Comparison of ENCODE assay signal across 23 cellular contexts in genomic region chr3:57855281-57855680, GRCh38.
DNase-seq lines count a peak whose midpoint lies in the region; ATAC-seq, FAIRE-seq and TF ChIP-seq lines count a peak whose summit lies in the region.
"Had no signal": no experiment of that assay in that cellular context is flagged by ENCODE, and none has a peak within 500 bp of the region (broad histone marks: within the 10 kb centered on the region; RNA-seq: fewer than 3 reads in every experiment).

No MANE protein-coding gene starts in this region.

- H3K4me3 ChIP-seq in astrocyte (ENCODE audit: insufficient read depth, low read depth, low read length) (no peak overlapping the region), fibroblast of lung (replicated peaks in 1 of 4; ENCODE audit: control extremely low read depth in 1 of 4, insufficient read depth in 1 of 4, low read depth in 3 of 4, low read length in 4 of 4) (no peak overlapping the region), smooth muscle cell (no peak overlapping the region)
- H3K4me3 ChIP-seq: lower lobe of right lung, SJCRH30, stomach had no signal

- no peak overlapping the region for H3K4me3 Mint-ChIP-seq in HFFc6
- no peak overlapping the region for H3K4me3 Mint-ChIP-seq in astrocyte (ENCODE audit: unreplicated experiment)
- no peak overlapping the region for H3K4me3 Mint-ChIP-seq in activated naive CD8-positive, alpha-beta T cell treated with anti-CD3 and anti-CD28 coated beads, Interleukin-2, amount 50 U/mL, for 24 hours
- H3K4me3 Mint-ChIP-seq: activated CD4-positive, alpha-beta T cell treated with anti-CD3 and anti-CD28 coated beads, Interleukin-2, amount 10 ng/mL, durations not matched to agents 7 days and 5 days; B cell; H9 had no signal

- H3K36me3 Mint-ChIP-seq in HFFc6 (ENCODE audit: low read depth) (peaks cover 5% of the 10 kb centered on the region), astrocyte (ENCODE audit: low read depth, unreplicated experiment) (peaks cover 2% of the 10 kb centered on the region)
- H3K36me3 Mint-ChIP-seq in activated naive CD8-positive, alpha-beta T cell treated with anti-CD3 and anti-CD28 coated beads, Interleukin-2, amount 50 U/mL, for 24 hours (ENCODE audit: low read depth) = peaks cover 13% of the 10 kb centered on the region

- H3K4me2 ChIP-seq in astrocyte (ENCODE audit: low read length) (no peak overlapping the region), fibroblast of lung (ENCODE audit: extremely low read depth, insufficient read depth, low read length) (no peak overlapping the region), smooth muscle cell (peak overlapping the region; percentile 22)

- H3K27me3 ChIP-seq in astrocyte (ENCODE audit: insufficient read depth, low read length) = no peaks in the 10 kb centered on the region
- no peaks in the 10 kb centered on the region for H3K27me3 ChIP-seq in fibroblast of lung (ENCODE audit: control insufficient read depth, insufficient read depth, low read length)
- H3K27me3 ChIP-seq in smooth muscle cell (ENCODE audit: low read depth) = no peaks in the 10 kb centered on the region
- H3K27me3 ChIP-seq: SJCRH30, stomach had no signal

- peaks cover 7% of the 10 kb centered on the region for H3K36me3 ChIP-seq in astrocyte (ENCODE audit: insufficient read depth, low read length)
- H3K36me3 ChIP-seq in fibroblast of lung (ENCODE audit: control insufficient read depth, insufficient read depth, low read length) = no peaks in the 10 kb centered on the region
- peaks cover 11% of the 10 kb centered on the region for H3K36me3 ChIP-seq in smooth muscle cell (ENCODE audit: low read depth)
- H3K36me3 ChIP-seq: SJCRH30 had no signal

- peak; percentile 63 for DNase-seq in HFFc6
- DNase-seq in astrocyte (ENCODE audit: low read depth) = peak; percentile 62
- DNase-seq in fibroblast of lung (ENCODE audit: low read depth in 2 of 2) = peak; percentile 62 to 75
- DNase-seq in smooth muscle cell (lab: John Stamatoyannopoulos, UW; ENCODE audit: unreplicated experiment) = no peak
- DNase-seq in activated naive CD8-positive, alpha-beta T cell treated with anti-CD3 and anti-CD28 coated beads, Interleukin-2, amount 50 U/mL, for 24 hours = no peak
- DNase-seq in caudate nucleus (lab: John Stamatoyannopoulos, UW) = no peak
- DNase-seq in stimulated activated CD4-positive, alpha-beta T cell treated with anti-CD3 and anti-CD28 coated beads, Interleukin-4, amount 100 ng/mL, for 1 hour = no peak
- DNase-seq: activated CD4-positive, alpha-beta T cell treated with anti-CD3 and anti-CD28 coated beads, Interleukin-2, amount 10 ng/mL, durations not matched to agents 7 days and 5 days; activated CD8-positive, alpha-beta memory T cell treated with anti-CD3 and anti-CD28 coated beads, Interleukin-2, amount 50 U/mL, for 4 hours; DMS79 treated with DMSO at 0.1 percent for 48 hours; H9; hypothalamus; islet precursor cell; lower lobe of right lung; NCI-H1417 treated with DMSO at 0.1 percent for 48 hours; NCI-H2171; NCI-H526 treated with DMSO at 0.1 percent for 48 hours; SJCRH30; stimulated activated CD4-positive, alpha-beta T cell treated with anti-CD3 and anti-CD28 coated beads, Interleukin-4, amount 100 ng/mL, for 24 hours; stomach; T-helper 2 cell had no signal

- H3K9me3 Mint-ChIP-seq in HFFc6 = no peaks in the 10 kb centered on the region
- H3K9me3 Mint-ChIP-seq in astrocyte (ENCODE audit: unreplicated experiment) = no peaks in the 10 kb centered on the region
- no peaks in the 10 kb centered on the region for H3K9me3 Mint-ChIP-seq in activated naive CD8-positive, alpha-beta T cell treated with anti-CD3 and anti-CD28 coated beads, Interleukin-2, amount 50 U/mL, for 24 hours
- H3K9me3 Mint-ChIP-seq: activated CD4-positive, alpha-beta T cell treated with anti-CD3 and anti-CD28 coated beads, Interleukin-2, amount 10 ng/mL, durations not matched to agents 7 days and 5 days; H9 had no signal

- no peaks in the 10 kb centered on the region for H3F3A ChIP-seq in smooth muscle cell (ENCODE audit: low read depth)

- no peak for TF ChIP-seq CTCF in HFFc6 (IDR thresholded peaks at IDR 0.05)
- no peak for TF ChIP-seq CTCF in astrocyte (IDR thresholded peaks at IDR 0.05; ENCODE audit: insufficient read depth, low read depth, low read length)
- no peak for TF ChIP-seq CTCF in fibroblast of lung (conservative IDR thresholded peaks at IDR 0.05 in 1 of 2, IDR thresholded peaks at IDR 0.05 in 1 of 2; ENCODE audit: low read depth in 1 of 2, low read length in 2 of 2)
- TF ChIP-seq CTCF in smooth muscle cell (IDR thresholded peaks at IDR 0.05; ENCODE audit: borderline replicate concordance, insufficient read depth, poor library complexity, severe bottlenecking) = no peak

- ATAC-seq in activated naive CD8-positive, alpha-beta T cell treated with anti-CD3 and anti-CD28 coated beads, Interleukin-2, amount 50 U/mL, for 24 hours = no peak
- ATAC-seq: lower lobe of right lung had no signal

- FAIRE-seq in astrocyte (lab: Jason Lieb, UNC) = no peak

- H3K4me1 ChIP-seq in astrocyte (ENCODE audit: insufficient read depth, low read length) (no peaks in the 10 kb centered on the region), fibroblast of lung (ENCODE audit: control insufficient read depth, extremely low read depth, insufficient read depth, low read length) (no peaks in the 10 kb centered on the region), smooth muscle cell (ENCODE audit: low read depth) (no peaks in the 10 kb centered on the region)
- H3K4me1 ChIP-seq: lower lobe of right lung, SJCRH30 had no signal

- H4K20me1 ChIP-seq in astrocyte (ENCODE audit: insufficient read depth, low read length) = peaks cover 5% of the 10 kb centered on the region
- H4K20me1 ChIP-seq in fibroblast of lung (ENCODE audit: control insufficient read depth, extremely low read depth, insufficient read depth, low read length) = no peaks in the 10 kb centered on the region
- H4K20me1 ChIP-seq in smooth muscle cell (ENCODE audit: low read depth) = peaks cover 4% of the 10 kb centered on the region

- H3K79me2 ChIP-seq in astrocyte (ENCODE audit: insufficient read depth, low read length) = no peaks in the 10 kb centered on the region
- no peaks in the 10 kb centered on the region for H3K79me2 ChIP-seq in fibroblast of lung (ENCODE audit: control insufficient read depth, insufficient read depth, low read length)
- no peaks in the 10 kb centered on the region for H3K79me2 ChIP-seq in smooth muscle cell (ENCODE audit: low read depth)

- H3K9me3 ChIP-seq in astrocyte (ENCODE audit: insufficient read depth, low read depth, low read length) (no peaks in the 10 kb centered on the region), fibroblast of lung (ENCODE audit: control insufficient read depth, insufficient read depth, low read depth, low read length) (no peaks in the 10 kb centered on the region), smooth muscle cell (replicated peaks; ENCODE audit: low read depth) (no peaks in the 10 kb centered on the region)
- H3K9me3 ChIP-seq: lower lobe of right lung, SJCRH30, stomach had no signal

- 100% methylated on average over 1 of the region's 1 CpG for WGBS in smooth muscle cell (ENCODE audit: low lambda C conversion rate)

- H3K27ac ChIP-seq in astrocyte (ENCODE audit: low read depth, low read length) (no peak overlapping the region), fibroblast of lung (ENCODE audit: insufficient read depth, low read length) (no peak overlapping the region), smooth muscle cell (ENCODE audit: low read depth) (peak overlapping the region; percentile 66), caudate nucleus (ENCODE audit: low read depth, low read length) (no peak overlapping the region)
- H3K27ac ChIP-seq: lower lobe of right lung, SJCRH30, stomach, VCaP had no signal

- no peak overlapping the region for H3K27ac Mint-ChIP-seq in HFFc6
- H3K27ac Mint-ChIP-seq in astrocyte (ENCODE audit: unreplicated experiment) = no peak overlapping the region
- H3K27ac Mint-ChIP-seq in activated naive CD8-positive, alpha-beta T cell treated with anti-CD3 and anti-CD28 coated beads, Interleukin-2, amount 50 U/mL, for 24 hours = no peak overlapping the region
- H3K27ac Mint-ChIP-seq: activated CD4-positive, alpha-beta T cell treated with anti-CD3 and anti-CD28 coated beads, Interleukin-2, amount 10 ng/mL, durations not matched to agents 7 days and 5 days; B cell; H9 had no signal

- H3K4me1 Mint-ChIP-seq in HFFc6 (ENCODE audit: low read depth) (peaks cover 10% of the 10 kb centered on the region), astrocyte (ENCODE audit: low read depth, unreplicated experiment) (peaks cover 2% of the 10 kb centered on the region)
- no peaks in the 10 kb centered on the region for H3K4me1 Mint-ChIP-seq in activated naive CD8-positive, alpha-beta T cell treated with anti-CD3 and anti-CD28 coated beads, Interleukin-2, amount 50 U/mL, for 24 hours
- H3K4me1 Mint-ChIP-seq: activated CD4-positive, alpha-beta T cell treated with anti-CD3 and anti-CD28 coated beads, Interleukin-2, amount 10 ng/mL, durations not matched to agents 7 days and 5 days; B cell; H9 had no signal

- H3K9ac ChIP-seq in astrocyte (ENCODE audit: low read length) (no peak overlapping the region), fibroblast of lung (ENCODE audit: insufficient read depth, low read length) (no peak overlapping the region), smooth muscle cell (ENCODE audit: low read depth) (peak overlapping the region; percentile 43)

- H3K27me3 Mint-ChIP-seq in HFFc6 (ENCODE audit: insufficient read depth) = no peaks in the 10 kb centered on the region
- no peaks in the 10 kb centered on the region for H3K27me3 Mint-ChIP-seq in astrocyte (ENCODE audit: low read depth, unreplicated experiment)
- no peaks in the 10 kb centered on the region for H3K27me3 Mint-ChIP-seq in activated naive CD8-positive, alpha-beta T cell treated with anti-CD3 and anti-CD28 coated beads, Interleukin-2, amount 50 U/mL, for 24 hours
- H3K27me3 Mint-ChIP-seq: activated CD4-positive, alpha-beta T cell treated with anti-CD3 and anti-CD28 coated beads, Interleukin-2, amount 10 ng/mL, durations not matched to agents 7 days and 5 days; B cell had no signal

- H2AFZ ChIP-seq in astrocyte (ENCODE audit: low read depth, low read length) = no peak overlapping the region
- no peak overlapping the region for H2AFZ ChIP-seq in fibroblast of lung (ENCODE audit: low read length)
- no peak overlapping the region for H2AFZ ChIP-seq in smooth muscle cell (ENCODE audit: low read depth)

Comparison
In these comparisons a context has a peak if more than half of its experiments do, and no peak if none do; other contexts are left out.
1. DNase-seq: peak in HFFc6 (single experiment), astrocyte (single experiment) and fibroblast of lung (2 of 2); none in smooth muscle cell (single experiment), activated naive CD8-positive, alpha-beta T cell treated with anti-CD3 and anti-CD28 coated beads, Interleukin-2, amount 50 U/mL, for 24 hours (single experiment), caudate nucleus (0 of 61) and stimulated activated CD4-positive, alpha-beta T cell treated with anti-CD3 and anti-CD28 coated beads, Interleukin-4, amount 100 ng/mL, for 1 hour (single experiment).